ENCODE assay signal across 20 cellular contexts in the genomic region with DNA sequence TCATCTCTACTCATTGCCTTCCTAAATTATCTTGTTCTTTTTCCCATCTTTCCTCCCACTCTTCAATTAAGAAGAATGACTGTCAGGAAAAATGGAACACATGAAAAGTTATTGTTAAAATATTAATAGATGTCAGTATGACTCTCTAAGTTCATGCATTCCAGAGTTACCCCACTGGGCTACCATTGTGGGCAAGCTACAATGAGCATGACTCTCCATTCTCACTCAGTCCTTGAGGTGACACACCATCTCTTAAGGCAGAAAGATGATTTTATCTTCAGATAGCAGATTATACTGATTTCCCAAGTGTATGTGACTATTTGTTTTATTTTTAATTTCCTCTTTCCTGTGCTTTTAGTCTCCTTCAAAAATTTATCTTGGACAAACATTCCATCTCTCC.
DNase-seq lines count a peak whose midpoint lies in the region; ATAC-seq, FAIRE-seq and TF ChIP-seq lines count a peak whose summit lies in the region.
"Had no signal": no experiment of that assay in that cellular context is flagged by ENCODE, and none has a peak within 500 bp of the region (broad histone marks: within the 10 kb centered on the region; RNA-seq: fewer than 3 reads in every experiment).

No MANE protein-coding gene starts in this region.

- ATAC-seq in HG02973 (IDR thresholded peaks at IDR 0.05; ENCODE audit: unreplicated experiment) (no peak), left cardiac atrium (no peak), GM23338 (no peak)

- H3K9me3 Mint-ChIP-seq in GM23338, result no peaks in the 10 kb centered on the region
- H3K9me3 Mint-ChIP-seq: CD8-positive, alpha-beta memory T cell had no signal

- peaks cover 31% of the 10 kb centered on the region for H3K4me1 ChIP-seq in GM23338 (ENCODE audit: insufficient read depth)

- no peaks in the 10 kb centered on the region for H3K27me3 ChIP-seq in GM23338 (ENCODE audit: insufficient read depth)

- H3K79me2 ChIP-seq in GM23338 (replicated peaks; ENCODE audit: insufficient read depth), result no peaks in the 10 kb centered on the region

- no peaks in the 10 kb centered on the region for H3K36me3 Mint-ChIP-seq in GM23338 (ENCODE audit: low read depth)

- no peak for TF ChIP-seq CTCF in GM23338 (conservative IDR thresholded peaks at IDR 0.05; ENCODE audit: low read depth in 2 of 2)

- H3K27ac Mint-ChIP-seq in GM23338, result no peak overlapping the region
- H3K27ac Mint-ChIP-seq: CD8-positive, alpha-beta memory T cell had no signal

- H3K4me2 ChIP-seq in GM23338, result no peak overlapping the region

- peak; percentile 65 for FAIRE-seq in H54 (lab: Jason Lieb, UNC)
- FAIRE-seq: GM19239 had no signal

- H3K4me3 ChIP-seq in GM23338, result no peak overlapping the region

- no peak for DNase-seq in H54 (ENCODE audit: insufficient read length, low spot score)
- peak; percentile 13 for DNase-seq in RPMI7951 (ENCODE audit: low read depth)
- peak; percentile 57 for DNase-seq in glomerular visceral epithelial cell (ENCODE audit: extremely low spot score)
- DNase-seq in left cardiac atrium, result no peak
- DNase-seq in GM23338 (ENCODE audit: low spot score), result no peak
- DNase-seq in NCI-H510A (lab: John Stamatoyannopoulos, UW), result no peak
- DNase-seq: C1 segment of cervical spinal cord; CD8-positive, alpha-beta memory T cell; H7; KG1; NCI-H1105; NCI-H146; NCI-H2029 treated with DMSO at 0.1 percent for 48 hours; NCI-H226; NCI-H524; NCI-H774; Right ventricle myocardium superior; SW 1271 had no signal

- no peak overlapping the region for H3K27ac ChIP-seq in GM23338 (ENCODE audit: low read depth)

- no peak overlapping the region for H2AFZ ChIP-seq in GM23338

- peaks cover 40% of the 10 kb centered on the region for H3K4me1 Mint-ChIP-seq in GM23338
- H3K4me1 Mint-ChIP-seq: CD8-positive, alpha-beta memory T cell had no signal

- H3K27me3 Mint-ChIP-seq in GM23338 (ENCODE audit: insufficient read depth, low read depth, poor library complexity), result no peaks in the 10 kb centered on the region
- H3K27me3 Mint-ChIP-seq: CD8-positive, alpha-beta memory T cell had no signal

- intact Hi-C loops in left cardiac atrium (cut with DNase I), result loop anchor here in 1 of 2 donors (10.0 kb wide), 1 partner anchor 1236 kb away; no protein-coding TSS in a partner anchor

- no peak overlapping the region for H3K4me3 Mint-ChIP-seq in GM23338
- H3K4me3 Mint-ChIP-seq: CD8-positive, alpha-beta memory T cell had no signal

- TF ChIP-seq POLR2A in H54 (IDR thresholded peaks at IDR 0.05; ENCODE audit: low read depth, low read length), result no peak

- no peaks in the 10 kb centered on the region for H4K20me1 ChIP-seq in GM23338 (replicated peaks; ENCODE audit: insufficient read depth)

- no peaks in the 10 kb centered on the region for H3K9me2 ChIP-seq in GM23338 (ENCODE audit: insufficient read depth)

- no peaks in the 10 kb centered on the region for H3F3A ChIP-seq in GM23338 (replicated peaks; ENCODE audit: low read depth)

- no peaks in the 10 kb centered on the region for H3K36me3 ChIP-seq in GM23338 (ENCODE audit: insufficient read depth)

TF ChIP-seq in GM23338, 12 proteins besides CTCF, POLR2A, EP300 and RAD21:
- TF ChIP-seq NANOG (IDR thresholded peaks at IDR 0.05; ENCODE audit: borderline replicate concordance) (no peak), POLR2AphosphoS5 (IDR thresholded peaks at IDR 0.05; ENCODE audit: low read depth) (no peak), EZH2 (IDR thresholded peaks at IDR 0.05; ENCODE audit: low read depth, unreplicated experiment) (no peak), STAT1 (IDR thresholded peaks at IDR 0.05; ENCODE audit: unreplicated experiment) (no peak), EZH2phosphoT487 (IDR thresholded peaks at IDR 0.05; ENCODE audit: unreplicated experiment) (no peak)

Comparison
In these comparisons a context has a peak if more than half of its experiments do, and no peak if none do; other contexts are left out.
1. DNase-seq: peak in RPMI7951 (single experiment) and glomerular visceral epithelial cell (single experiment); none in H54 (single experiment), left cardiac atrium (single experiment), GM23338 (single experiment) and NCI-H510A (single experiment).